Comparison of ENCODE assay signal across 8 cellular contexts in the genomic region with DNA sequence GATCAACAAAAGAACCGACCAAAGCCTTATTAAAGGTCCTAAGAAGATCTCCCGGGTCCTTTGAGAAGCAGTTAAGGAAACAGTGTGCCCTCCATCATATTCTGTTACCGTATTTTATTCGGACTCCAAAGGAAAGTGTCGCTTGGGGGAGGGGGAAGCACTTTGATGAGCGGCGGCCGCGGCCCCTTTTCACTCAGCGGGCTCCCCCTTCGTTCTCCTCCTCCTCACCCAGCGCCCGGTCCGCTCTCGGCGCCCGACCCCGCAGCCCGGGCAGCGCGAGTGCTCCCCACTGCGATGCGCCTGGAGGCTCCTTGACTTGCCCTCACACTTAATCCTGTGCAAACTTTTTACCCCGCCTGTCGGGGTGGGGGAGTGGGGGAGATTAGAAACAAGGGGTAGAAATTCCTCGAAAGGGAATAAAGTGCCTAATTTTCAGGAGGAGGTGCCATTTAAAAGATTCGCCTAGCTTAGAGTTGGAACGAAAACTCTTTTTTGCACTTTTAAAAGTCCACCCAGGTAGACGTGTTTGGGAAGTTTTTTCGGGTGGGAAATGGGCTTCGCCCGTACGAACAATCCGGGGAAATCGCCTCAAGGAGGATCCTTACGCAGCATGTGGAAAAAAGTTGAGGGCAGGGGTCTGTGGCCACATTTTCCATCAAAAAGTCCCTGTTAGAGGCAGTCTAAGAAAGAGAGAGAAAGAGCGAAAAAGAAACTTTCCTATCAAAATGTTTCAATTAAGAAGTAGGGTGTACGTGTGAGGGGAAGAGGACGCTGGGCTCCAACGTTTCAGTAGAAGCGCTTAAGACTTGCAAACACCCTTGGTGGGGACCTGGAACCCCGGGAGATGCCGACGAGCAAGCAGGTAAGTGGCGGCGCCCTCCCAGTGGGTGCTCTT. TPM values are rescaled to one million over a fixed set of nuclear protein-coding genes. Genes with fewer than 3 reads are reported as not detected.
DNase-seq lines count a peak whose midpoint lies in the region; ATAC-seq and TF ChIP-seq lines count a peak whose summit lies in the region.

No MANE protein-coding gene starts in this region.

- H3K9me3 Mint-ChIP-seq in activated naive CD4-positive, alpha-beta T cell treated with anti-CD3 and anti-CD28 coated beads for 36 hours: no peaks in the 10 kb centered on the region

- DNase-seq in activated naive CD4-positive, alpha-beta T cell treated with anti-CD3 and anti-CD28 coated beads for 36 hours: peak; percentile 6
- no peak for DNase-seq in activated naive CD4-positive, alpha-beta T cell treated with Interleukin-2 at 50 U/mL for 16 hours
- DNase-seq in SK-N-MC (ENCODE audit: low read depth, low spot score) (no peak), epithelial cell of proximal tubule (ENCODE audit: low read depth) (no peak), psoas muscle (no peak), NCI-H1930 (lab: John Stamatoyannopoulos, UW) (no peak), NCI-H2196 (lab: John Stamatoyannopoulos, UW; ENCODE audit: unreplicated experiment) (no peak)
- DNase-seq in stimulated activated CD4-positive, alpha-beta T cell treated with anti-CD3 and anti-CD28 coated beads, Interleukin-2, amount 100 ng/mL, for 48 hours: no peak

- 6 to 7% (median 7%) methylated on average over 45 to 46 of the region's 46 CpGs for WGBS in psoas muscle, 3 donors

- H3K4me3 Mint-ChIP-seq in activated naive CD4-positive, alpha-beta T cell treated with anti-CD3 and anti-CD28 coated beads for 36 hours: peak overlapping the region; percentile 80

- H3K4me3 ChIP-seq in SK-N-MC (peak overlapping the region; percentile 92), epithelial cell of proximal tubule (ENCODE audit: low read depth, low read length) (peak overlapping the region; percentile 65), psoas muscle (peak overlapping the region; percentile 73)

- peak overlapping the region; percentile 72 for H3K9ac ChIP-seq in SK-N-MC (ENCODE audit: insufficient read length)

- H3K27me3 ChIP-seq in psoas muscle (ENCODE audit: insufficient read depth in 3 of 3, low read length in 2 of 3): peaks cover 8 to 100% (median 54%) of the 10 kb centered on the region in 3 donors

- H3K36me3 ChIP-seq in SK-N-MC (ENCODE audit: insufficient read depth, low read length): peaks cover 10% of the 10 kb centered on the region; the same call in 1 of the 2 replicates
- H3K36me3 ChIP-seq in psoas muscle (ENCODE audit: insufficient read depth in 1 of 2, low read depth in 1 of 2): peaks cover 0 to 6% of the 10 kb centered on the region in 2 donors

- CTCF ChIA-PET in activated naive CD4-positive, alpha-beta T cell treated with anti-CD3 and anti-CD28 coated beads for 36 hours (lab: Charles Lee): no interaction called here

- H3K4me1 Mint-ChIP-seq in activated naive CD4-positive, alpha-beta T cell treated with anti-CD3 and anti-CD28 coated beads for 36 hours (ENCODE audit: low read depth): peaks cover 54% of the 10 kb centered on the region

- no peak for TF ChIP-seq CTCF in epithelial cell of proximal tubule (conservative IDR thresholded peaks at IDR 0.05; ENCODE audit: low read depth, low read length)
- TF ChIP-seq CTCF in psoas muscle (IDR thresholded peaks at IDR 0.05): no peak

- H3K27me3 Mint-ChIP-seq in activated naive CD4-positive, alpha-beta T cell treated with anti-CD3 and anti-CD28 coated beads for 36 hours (ENCODE audit: low read depth): peaks cover 78% of the 10 kb centered on the region

- H3K4me1 ChIP-seq in psoas muscle: peaks cover 11% of the 10 kb centered on the region

- H3K9me3 ChIP-seq in SK-N-MC (ENCODE audit: low read depth, low read length) (no peaks in the 10 kb centered on the region), psoas muscle (no peaks in the 10 kb centered on the region)

- no peak for ATAC-seq in psoas muscle

- peaks cover 12% of the 10 kb centered on the region for H3K36me3 Mint-ChIP-seq in activated naive CD4-positive, alpha-beta T cell treated with anti-CD3 and anti-CD28 coated beads for 36 hours (ENCODE audit: low read depth)

- no peak overlapping the region for H3K27ac ChIP-seq in SK-N-MC
- H3K27ac ChIP-seq in psoas muscle: no peak overlapping the region

- intact Hi-C loops in activated naive CD4-positive, alpha-beta T cell treated with anti-CD3 and anti-CD28 coated beads for 36 hours (cut with micrococcal nuclease): loop anchor here (1.0 to 10.0 kb wide), 7 partner anchors 9 to 793 kb away; a partner anchor contains a TSS
- intact Hi-C loops in psoas muscle (cut with DNase I): no loop called here

- no peak overlapping the region for H3K27ac Mint-ChIP-seq in activated naive CD4-positive, alpha-beta T cell treated with anti-CD3 and anti-CD28 coated beads for 36 hours

RNA-seq across cellular contexts. Expression of a gene that starts 1.1 kb away (rescaled TPM):
- not detected for total RNA-seq in activated naive CD4-positive, alpha-beta T cell treated with anti-CD3 and anti-CD28 coated beads for 36 hours
- total RNA-seq in epithelial cell of proximal tubule (not detected in 2 replicates), psoas muscle (not detected)
- not detected for polyA plus RNA-seq in psoas muscle
